ENCODE assay signal across 25 cellular contexts in the genomic region with DNA sequence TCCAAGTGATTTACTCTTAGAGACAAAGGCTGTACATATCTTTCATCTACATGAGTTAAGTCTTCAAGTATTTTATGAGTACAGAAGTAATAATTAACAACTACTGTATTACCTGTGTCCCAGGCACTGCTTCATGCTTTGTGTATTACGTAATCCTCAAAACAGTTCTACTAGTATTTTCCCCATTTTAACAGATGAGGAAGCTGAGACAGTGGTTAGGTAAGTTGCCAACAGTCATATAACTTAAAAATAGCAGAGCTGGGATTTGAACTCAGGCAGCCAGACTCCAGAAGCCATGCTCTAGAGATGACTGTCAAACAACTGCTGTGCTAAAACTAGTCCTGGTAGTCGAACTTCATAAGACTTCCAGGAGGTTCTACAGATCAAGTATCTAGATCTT. TPM values are rescaled to one million over a fixed set of nuclear protein-coding genes. Genes with fewer than 3 reads are reported as not detected.
DNase-seq lines count a peak whose midpoint lies in the region; ATAC-seq and TF ChIP-seq lines count a peak whose summit lies in the region.
"Had no signal": no experiment of that assay in that cellular context is flagged by ENCODE, and none has a peak within 500 bp of the region (broad histone marks: within the 10 kb centered on the region; RNA-seq: fewer than 3 reads in every experiment).

No MANE protein-coding gene starts in this region.

- no peak overlapping the region for H2AK5ac ChIP-seq in IMR-90 (ENCODE audit: low read depth, low read length)

- H2AK9ac ChIP-seq in IMR-90 (replicated peaks; ENCODE audit: low read depth, low read length, poor library complexity) = no peak overlapping the region

- H3K27me3 ChIP-seq in IMR-90 (ENCODE audit: control insufficient read depth, insufficient read depth, low read length) = no peaks in the 10 kb centered on the region
- H3K27me3 ChIP-seq: brain microvascular endothelial cell, pancreas, right atrium auricular region, upper lobe of right lung had no signal

- no peak overlapping the region for H3K4ac ChIP-seq in IMR-90 (ENCODE audit: low read depth, low read length)

- H3K23ac ChIP-seq in IMR-90 (ENCODE audit: low read depth, low read length) = no peak overlapping the region

- H3K14ac ChIP-seq in IMR-90 (replicated peaks; ENCODE audit: low read depth, low read length) = no peak overlapping the region

- CTCF ChIA-PET in IMR-90 (lab: Yijun Ruan, JAX) = no interaction called here

- no peak for TF ChIP-seq RAD21 in IMR-90 (IDR thresholded peaks at IDR 0.05; ENCODE audit: low read length)

- DNase-seq in IMR-90 = no peak
- peak; percentile 8 for DNase-seq in NOMO-1 treated with dmso at 0.1 percent for 144 hours (lab: John Stamatoyannopoulos, UW; ENCODE audit: unreplicated experiment)
- DNase-seq in epithelial cell of esophagus (ENCODE audit: low read depth) = peak; percentile 29
- DNase-seq in renal cortical epithelial cell (ENCODE audit: low read depth) = peak; percentile 82
- no peak for DNase-seq in hippocampal formation (lab: John Stamatoyannopoulos, UW)
- no peak for DNase-seq in NCI-H2227 (lab: John Stamatoyannopoulos, UW; ENCODE audit: unreplicated experiment)
- no peak for DNase-seq in DMS79 (lab: John Stamatoyannopoulos, UW)
- DNase-seq: activated CD4-positive, alpha-beta T cell treated with anti-CD3 and anti-CD28 coated beads, Interleukin-2, amount 50 U/mL, for 4 hours; activated naive CD4-positive, alpha-beta T cell treated with Interleukin-2 at 50 U/mL for 16 hours; brain microvascular endothelial cell; C1 segment of cervical spinal cord; DND-41; mammary epithelial cell; NCI-H1436; pancreas; SHP77 treated with DMSO at 0.1 percent for 48 hours; stimulated activated CD4-positive, alpha-beta T cell treated with anti-CD3 and anti-CD28 coated beads, Interleukin-12 subunit alpha, Interleukin-12 subunit beta, amount 100 ng/mL, for 4 hours; stimulated activated CD4-positive, alpha-beta T cell treated with anti-CD3 and anti-CD28 coated beads, Interleukin-4, amount 100 ng/mL, for 24 hours; substantia nigra; T-helper 1 cell; upper lobe of right lung had no signal

- H3K4me3 ChIP-seq in IMR-90 (ENCODE audit: insufficient read depth, low read depth, low read length) (no peak overlapping the region), epithelial cell of esophagus (ENCODE audit: low read length) (no peak overlapping the region)
- H3K4me3 ChIP-seq: pancreas, PC-9, right atrium auricular region, upper lobe of right lung had no signal

- H2AFZ ChIP-seq in IMR-90 (replicated peaks; ENCODE audit: low read length, poor library complexity) = no peak overlapping the region
- H2AFZ ChIP-seq: PC-9 had no signal

- ATAC-seq in IMR-90 (ENCODE audit: low read depth) (no peak), GM18867 (IDR thresholded peaks at IDR 0.05; ENCODE audit: unreplicated experiment) (no peak)
- ATAC-seq: stimulated activated effector memory CD8-positive, alpha-beta T cell treated with anti-CD3 and anti-CD28 coated beads, Interleukin-12 subunit alpha, Interleukin-12 subunit beta, amount 100 ng/mL, for 72 hours; upper lobe of right lung had no signal

- intact Hi-C loops in IMR-90 (cut with micrococcal nuclease) = no loop called here

- TF ChIP-seq CTCF in IMR-90 (conservative IDR thresholded peaks at IDR 0.05; ENCODE audit: low read depth, low read length) = no peak
- no peak for TF ChIP-seq CTCF in epithelial cell of esophagus (IDR thresholded peaks at IDR 0.05; ENCODE audit: insufficient read depth, low read depth, low read length, missing control alignments)

- no peaks in the 10 kb centered on the region for H3K9me3 ChIP-seq in IMR-90 (ENCODE audit: control insufficient read depth, insufficient read depth, low read length)
- H3K9me3 ChIP-seq: pancreas, right atrium auricular region, upper lobe of right lung had no signal

- H4K8ac ChIP-seq in IMR-90 (ENCODE audit: low read depth in 2 of 2, low read length in 2 of 2) = no peak overlapping the region

- H3K36me3 ChIP-seq in IMR-90 (ENCODE audit: control insufficient read depth, insufficient read depth, low read length) = peaks cover 5% of the 10 kb centered on the region

- peaks cover 4% of the 10 kb centered on the region; the same call in 1 of the 2 replicates for H3K4me1 ChIP-seq in IMR-90 (ENCODE audit: control insufficient read depth, insufficient read depth, low read length)
- H3K4me1 ChIP-seq: pancreas, right atrium auricular region, upper lobe of right lung had no signal

- H3K18ac ChIP-seq in IMR-90 (ENCODE audit: low read depth, low read length) = no peak overlapping the region

- in situ Hi-C loops in IMR-90 (cut with MboI; ENCODE audit: low sequenced_read_pairs) = no loop called here

- POLR2A ChIA-PET in IMR-90 (lab: Charles Lee; ENCODE audit: unreplicated experiment) = no interaction called here

- WGBS in IMR-90 (ENCODE audit: extremely low coverage in 2 of 2, insufficient read length in 1 of 2), 2 experiments = no CpG with 5 or more reads among the region's 2 CpGs

- no peak overlapping the region for H2BK5ac ChIP-seq in IMR-90 (ENCODE audit: low read depth, low read length, poor library complexity, severe bottlenecking)

- peaks cover 3 to 13% of the 10 kb centered on the region in 2 experiments; a peak in 2 of 4 replicates for H3K79me1 ChIP-seq in IMR-90 (ENCODE audit: low read depth in 1 of 2, low read length in 2 of 2)

- no peak overlapping the region; the same call in 1 of the 2 replicates for H4K5ac ChIP-seq in IMR-90 (ENCODE audit: low read depth, low read length)

- TF ChIP-seq POLR2A in IMR-90 (IDR thresholded peaks at IDR 0.05; ENCODE audit: low read depth, low read length) = no peak

- H4K20me1 ChIP-seq in IMR-90 (ENCODE audit: insufficient read depth, low read length) = no peaks in the 10 kb centered on the region; the same call in 1 of the 2 replicates

- no peak overlapping the region for H2BK120ac ChIP-seq in IMR-90 (ENCODE audit: low read depth, low read length)

- H2BK20ac ChIP-seq in IMR-90 (ENCODE audit: low read depth, low read length) = no peak overlapping the region

- H3K27ac ChIP-seq in IMR-90 (ENCODE audit: insufficient read depth, low read length) = no peak overlapping the region
- H3K27ac ChIP-seq: brain microvascular endothelial cell, pancreas, PC-9, right atrium auricular region, upper lobe of right lung had no signal

- H3K56ac ChIP-seq in IMR-90 (ENCODE audit: extremely low read depth, insufficient read depth, low read length) = no peak overlapping the region

- H3K9ac ChIP-seq in IMR-90 (ENCODE audit: low read depth, low read length) = no peak overlapping the region

- H4K91ac ChIP-seq in IMR-90 (ENCODE audit: insufficient read depth, low read depth, low read length) = no peak overlapping the region

- no peak overlapping the region for H3K4me2 ChIP-seq in IMR-90 (ENCODE audit: low read depth, low read length)
- H3K4me2 ChIP-seq: PC-9 had no signal

- BruUV-seq in IMR-90 (replicated peaks; lab: Mats Ljungman, UMichigan) = no TSS peak

- H3K9me1 ChIP-seq in IMR-90 (ENCODE audit: insufficient read depth, low read length) = 0 out of 2 replicates have a peak, but pooled peaks cover 3% of the 10 kb centered on the region

- H2BK15ac ChIP-seq in IMR-90 (ENCODE audit: low read depth, low read length) = no peak overlapping the region

- dilution Hi-C loops in IMR-90 (cut with HindIII; ENCODE audit: low sequenced_read_pairs, unreplicated experiment) = no loop called here

TF ChIP-seq in IMR-90, 13 proteins besides CTCF, POLR2A, EP300 and RAD21:
- TF ChIP-seq BHLHE40 (IDR thresholded peaks at IDR 0.05; ENCODE audit: low read depth, low read length) = no peak
- TF ChIP-seq CHD1 (IDR thresholded peaks at IDR 0.05; ENCODE audit: low read depth, low read length) = no peak
- peak; percentile 87 for TF ChIP-seq CEBPB (IDR thresholded peaks at IDR 0.05; ENCODE audit: low read depth, low read length)

RNA-seq across cellular contexts. Expression of a gene that starts 10.7 kb away (rescaled TPM):
- 10.4 and 15.6 TPM in 2 replicates for total RNA-seq in IMR-90 (2012; rRNA removed)
- 4.0 and 5.0 TPM in 2 replicates for polyA plus RNA-seq in IMR-90 (2012; rRNA removed)
- polyA plus RNA-seq in IMR-90 (2012; cell fraction: cytosol; rRNA removed) = 0.90 and 2.0 TPM in 2 replicates
- 0.46 and 3.1 TPM in 2 replicates for polyA plus RNA-seq in IMR-90 (2012; cell fraction: nucleus; rRNA removed; ENCODE audit: low replicate concordance)
- 11.6 and 28.5 TPM in 2 replicates for total RNA-seq in renal cortical epithelial cell

RNA-seq across cellular contexts. Expression of a gene that starts 10.9 kb away (rescaled TPM):
- total RNA-seq in IMR-90 (2012; rRNA removed) = 18.3 and 38.9 TPM in 2 replicates
- 12.1 and 15.5 TPM in 2 replicates for polyA plus RNA-seq in IMR-90 (2012; rRNA removed)
- polyA plus RNA-seq in IMR-90 (2012; cell fraction: cytosol; rRNA removed) = 3.2 and 5.1 TPM in 2 replicates
- 10.6 and 31.2 TPM in 2 replicates for polyA plus RNA-seq in IMR-90 (2012; cell fraction: nucleus; rRNA removed; ENCODE audit: low replicate concordance)
- 25.9 and 34.7 TPM in 2 replicates for total RNA-seq in renal cortical epithelial cell

Comparison
In these comparisons a context has a peak if more than half of its experiments do, and no peak if none do; other contexts are left out.
1. DNase-seq: peak in NOMO-1 treated with dmso at 0.1 percent for 144 hours (single experiment), epithelial cell of esophagus (single experiment) and renal cortical epithelial cell (single experiment); none in IMR-90 (single experiment), hippocampal formation (0 of 2), NCI-H2227 (single experiment) and DMS79 (single experiment).